ENCODE assay signal across 8 cellular contexts in the genomic region with DNA sequence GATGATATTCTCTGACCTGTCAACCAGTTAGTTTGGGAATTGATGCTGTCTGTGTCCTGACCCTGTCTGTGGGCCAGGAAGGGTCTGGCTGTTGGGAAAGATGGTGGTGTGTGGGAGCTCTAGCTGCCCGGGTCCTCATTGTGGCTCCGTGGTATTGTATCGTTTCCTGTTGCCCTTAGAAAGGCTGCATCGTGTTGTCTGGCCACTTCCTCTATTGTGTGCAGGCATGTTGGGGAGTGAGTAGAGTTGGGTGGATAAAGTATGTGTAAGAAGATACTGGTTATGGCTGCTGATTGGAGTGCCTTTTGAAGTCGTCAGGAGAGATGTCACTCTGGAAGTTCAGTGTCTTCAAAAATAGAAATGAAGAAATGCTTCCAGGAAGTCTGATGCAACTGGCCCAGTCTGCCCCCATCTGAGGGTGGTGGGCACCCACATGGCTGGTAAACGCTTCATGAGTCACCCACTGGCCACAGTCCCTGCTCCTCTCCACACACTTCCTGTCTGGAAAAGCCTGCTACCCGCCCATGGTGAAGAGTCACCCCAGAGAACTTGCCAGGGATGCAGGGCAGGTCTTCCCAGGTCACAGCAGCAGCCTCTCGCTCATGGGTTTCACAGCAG. TPM values are rescaled to one million over a fixed set of nuclear protein-coding genes. Genes with fewer than 3 reads are reported as not detected.
DNase-seq lines count a peak whose midpoint lies in the region; ATAC-seq, FAIRE-seq and TF ChIP-seq lines count a peak whose summit lies in the region.

No MANE protein-coding gene starts in this region.

- peaks cover 11 to 22% (median 21%) of the 10 kb centered on the region in 4 donors for H3K4me1 ChIP-seq in liver (ENCODE audit: control insufficient read depth in 4 of 4, insufficient read depth in 4 of 4, low read length in 3 of 4)

- no peaks in the 10 kb centered on the region for H3K9me3 Mint-ChIP-seq in T-cell

- CTCF ChIA-PET in T-cell (lab: Charles Lee): no interaction called here

- H3K27me3 ChIP-seq in bronchial epithelial cell (ENCODE audit: control insufficient read depth, insufficient read depth, low read length) (no peaks in the 10 kb centered on the region), liver (ENCODE audit: control insufficient read depth in 4 of 4, insufficient read depth in 4 of 4, low read length in 3 of 4) (no peaks in the 10 kb centered on the region)

- ATAC-seq in HG03342 (IDR thresholded peaks at IDR 0.05; ENCODE audit: unreplicated experiment) (peak; percentile 61), T-cell (replicated peaks in 1 of 4) (peak; percentile 57 to 74 (median 62)), HG02763 (IDR thresholded peaks at IDR 0.05; ENCODE audit: unreplicated experiment) (no peak)

- H3K4me3 ChIP-seq in bronchial epithelial cell (ENCODE audit: low read depth, low read length): no peak overlapping the region
- H3K4me3 ChIP-seq in liver (ENCODE audit: low read depth in 1 of 3, low read length in 3 of 3): no peak overlapping the region

- peak overlapping the region; percentile 49 to 62 for H3K27ac ChIP-seq in liver (ENCODE audit: low read depth in 1 of 2, low read length in 2 of 2)

- H3K36me3 Mint-ChIP-seq in T-cell: peaks cover 14% of the 10 kb centered on the region

- no peaks in the 10 kb centered on the region for H3K27me3 Mint-ChIP-seq in T-cell

- no peak for TF ChIP-seq CTCF in bronchial epithelial cell (IDR thresholded peaks at IDR 0.05; ENCODE audit: insufficient read depth, low read length, severe bottlenecking)
- TF ChIP-seq CTCF in liver (IDR thresholded peaks at IDR 0.05; ENCODE audit: low read depth, low read length, missing input control): no peak
- TF ChIP-seq CTCF in D721Med (IDR thresholded peaks at IDR 0.05; ENCODE audit: insufficient read depth, missing control alignments): no peak

- DNase-seq in GM04504 (ENCODE audit: low read depth) (peak; percentile 95), T-cell (peak in 11 of 34 experiments; percentile 5 to 44 (median 15)), bronchial epithelial cell (ENCODE audit: low read depth) (peak; percentile 97), D721Med (ENCODE audit: insufficient read length, low spot score) (no peak)
- DNase-seq in stimulated activated CD8-positive, alpha-beta memory T cell treated with anti-CD3 and anti-CD28 coated beads, Interleukin-2, amount 100 ng/mL, for 48 hours (ENCODE audit: low read depth in 2 of 2): peak; percentile 25 to 49

- H3K36me3 ChIP-seq in bronchial epithelial cell (ENCODE audit: control insufficient read depth, insufficient read depth, low read length) (no peaks in the 10 kb centered on the region), liver (ENCODE audit: control insufficient read depth in 4 of 4, insufficient read depth in 3 of 4, low read depth in 1 of 4, low read length in 3 of 4) (no peaks in the 10 kb centered on the region)

- no peak overlapping the region for H3K9ac ChIP-seq in liver (ENCODE audit: low read depth in 1 of 2, low read length in 2 of 2)

- WGBS in liver: 59% methylated on average over 8 of the region's 8 CpGs

- H3K27ac Mint-ChIP-seq in T-cell: peak overlapping the region; percentile 86 to 89

- no peak for TF ChIP-seq RAD21 in liver (IDR thresholded peaks at IDR 0.05)

- no peaks in the 10 kb centered on the region for H3K9me3 ChIP-seq in liver (ENCODE audit: control insufficient read depth in 4 of 4, low read length in 3 of 4)

- POLR2A ChIA-PET in T-cell (lab: Charles Lee): no interaction called here

- peak overlapping the region; percentile 25 to 79 (median 48) for H3K4me3 Mint-ChIP-seq in T-cell

- peaks cover 57 to 72% (median 66%) of the 10 kb centered on the region in 3 donors for H3K4me1 Mint-ChIP-seq in T-cell

- no peak for FAIRE-seq in bronchial epithelial cell (lab: Jason Lieb, UNC)
- FAIRE-seq in D721Med (lab: Jason Lieb, UNC): no peak

TF ChIP-seq in liver, 16 proteins besides CTCF, POLR2A, EP300 and RAD21:
- TF ChIP-seq FOXA1 (IDR thresholded peaks at IDR 0.05) (no peak), HNF4A (conservative IDR thresholded peaks at IDR 0.05) (peak in 1 of 2 donors; percentile 6), JUND (IDR thresholded peaks at IDR 0.05) (peak in 1 of 2 donors; percentile 70), EGR1 (IDR thresholded peaks at IDR 0.05; ENCODE audit: low read depth in 2 of 2) (no peak), RXRA (IDR thresholded peaks at IDR 0.05) (peak in 1 of 2 donors; percentile 43), FOXA2 (IDR thresholded peaks at IDR 0.05) (no peak)
- TF ChIP-seq, protein P1, sequence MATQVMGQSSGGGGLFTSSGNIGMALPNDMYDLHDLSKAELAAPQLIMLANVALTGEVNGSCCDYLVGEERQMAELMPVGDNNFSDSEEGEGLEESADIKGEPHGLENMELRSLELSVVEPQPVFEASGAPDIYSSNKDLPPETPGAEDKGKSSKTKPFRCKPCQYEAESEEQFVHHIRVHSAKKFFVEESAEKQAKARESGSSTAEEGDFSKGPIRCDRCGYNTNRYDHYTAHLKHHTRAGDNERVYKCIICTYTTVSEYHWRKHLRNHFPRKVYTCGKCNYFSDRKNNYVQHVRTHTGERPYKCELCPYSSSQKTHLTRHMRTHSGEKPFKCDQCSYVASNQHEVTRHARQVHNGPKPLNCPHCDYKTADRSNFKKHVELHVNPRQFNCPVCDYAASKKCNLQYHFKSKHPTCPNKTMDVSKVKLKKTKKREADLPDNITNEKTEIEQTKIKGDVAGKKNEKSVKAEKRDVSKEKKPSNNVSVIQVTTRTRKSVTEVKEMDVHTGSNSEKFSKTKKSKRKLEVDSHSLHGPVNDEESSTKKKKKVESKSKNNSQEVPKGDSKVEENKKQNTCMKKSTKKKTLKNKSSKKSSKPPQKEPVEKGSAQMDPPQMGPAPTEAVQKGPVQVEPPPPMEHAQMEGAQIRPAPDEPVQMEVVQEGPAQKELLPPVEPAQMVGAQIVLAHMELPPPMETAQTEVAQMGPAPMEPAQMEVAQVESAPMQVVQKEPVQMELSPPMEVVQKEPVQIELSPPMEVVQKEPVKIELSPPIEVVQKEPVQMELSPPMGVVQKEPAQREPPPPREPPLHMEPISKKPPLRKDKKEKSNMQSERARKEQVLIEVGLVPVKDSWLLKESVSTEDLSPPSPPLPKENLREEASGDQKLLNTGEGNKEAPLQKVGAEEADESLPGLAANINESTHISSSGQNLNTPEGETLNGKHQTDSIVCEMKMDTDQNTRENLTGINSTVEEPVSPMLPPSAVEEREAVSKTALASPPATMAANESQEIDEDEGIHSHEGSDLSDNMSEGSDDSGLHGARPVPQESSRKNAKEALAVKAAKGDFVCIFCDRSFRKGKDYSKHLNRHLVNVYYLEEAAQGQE (IDR thresholded peaks at IDR 0.05): no peak

RNA-seq across cellular contexts. Expression of a gene that starts 27.9 kb away (rescaled TPM):
- total RNA-seq in T-cell (10 to 100 TPM; 36.8 to 41.3 (median 37.9) TPM), bronchial epithelial cell (10.3 and 16.9 TPM in 2 replicates), liver (1 to 10 TPM; 2.1 to 7.3 TPM)
- polyA plus RNA-seq in liver: 1 to 10 TPM; 2.8 to 7.8 TPM
